In the genomic region with DNA sequence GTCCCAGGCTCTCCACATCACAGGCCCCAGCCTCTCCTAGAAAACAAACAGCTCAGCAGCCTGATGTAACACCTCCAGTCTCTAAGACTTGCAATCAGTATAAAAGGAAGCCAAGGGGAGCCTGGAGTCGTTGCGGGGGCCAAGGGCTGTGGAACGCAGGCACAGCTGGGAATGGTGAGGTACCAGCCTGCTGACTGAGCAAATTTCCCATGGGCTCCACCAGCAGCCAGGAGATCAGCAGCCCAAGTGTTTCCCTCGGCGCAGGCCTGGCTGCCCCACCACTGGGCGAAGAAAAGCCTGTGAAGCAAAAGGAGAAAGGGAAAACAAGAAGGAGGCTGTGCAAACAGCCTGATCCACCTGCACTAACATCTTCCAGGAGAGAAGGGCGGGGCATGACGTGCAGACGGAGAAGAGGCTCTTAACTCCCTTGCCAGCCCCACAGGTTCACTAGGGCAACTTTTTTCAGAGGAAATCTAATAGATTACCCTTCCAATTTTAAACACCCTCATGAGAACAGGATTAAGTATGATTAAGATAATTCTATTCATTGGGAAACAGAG, we compare ENCODE assay signal across 31 cellular contexts.
DNase-seq lines count a peak whose midpoint lies in the region; ATAC-seq, FAIRE-seq and TF ChIP-seq lines count a peak whose summit lies in the region.
"Had no signal": no experiment of that assay in that cellular context is flagged by ENCODE, and none has a peak within 500 bp of the region (broad histone marks: within the 10 kb centered on the region; RNA-seq: fewer than 3 reads in every experiment).

No MANE protein-coding gene starts in this region.

- DNase-seq in ELF-1 (ENCODE audit: low read depth, low spot score) (peak; percentile 38), NCI-H187 (lab: John Stamatoyannopoulos, UW) (peak; percentile 5 to 17), H1 (ENCODE audit: low read depth in 1 of 2, low spot score in 2 of 2) (no peak), neural progenitor cell (ENCODE audit: low spot score) (peak; percentile 34), coronary artery (ENCODE audit: low spot score) (no peak), heart right ventricle (no peak)
- DNase-seq: activated CD4-positive, alpha-beta T cell treated with anti-CD3 and anti-CD28 coated beads, Interleukin-2, amount 10 ng/mL, durations not matched to agents 24 days and 14 days; activated naive CD4-positive, alpha-beta T cell treated with anti-CD3 and anti-CD28 coated beads for 36 hours; activated T-cell treated with anti-CD3 and anti-CD28 coated beads, Interleukin-2, amount 50 U/mL, for 48 hours; amniotic stem cell; effector memory CD4-positive, alpha-beta T cell; foreskin fibroblast; heart left ventricle; immature natural killer cell; Kasumi-1; midbrain; NCI-H1930; NCI-H345; T-helper 1 cell had no signal

- CTCF ChIA-PET in H1 (lab: Charles Lee; ENCODE audit: partially characterized antibody): interaction anchor here (0.6 to 2.9 kb wide), 5 partner anchors 27 to 218 kb away, joined by 3 to 11 read pairs (median 6); no protein-coding TSS in a partner anchor

- H3K4me1 Mint-ChIP-seq in neural progenitor cell: peaks cover 20% of the 10 kb centered on the region
- H3K4me1 Mint-ChIP-seq: activated CD4-positive, alpha-beta T cell treated with anti-CD3 and anti-CD28 coated beads, Interleukin-2, amount 10 ng/mL, durations not matched to agents 24 days and 14 days; immature natural killer cell had no signal

- H3K27me3 ChIP-seq in H1 (replicated peaks in 1 of 4; ENCODE audit: control insufficient read depth in 3 of 4, extremely low read depth in 1 of 4, insufficient read depth in 3 of 4, low read length in 3 of 4): no peaks in the 10 kb centered on the region
- no peaks in the 10 kb centered on the region for H3K27me3 ChIP-seq in neural progenitor cell
- peaks cover 0 to 4% (median 0%) of the 10 kb centered on the region in 7 donors for H3K27me3 ChIP-seq in heart right ventricle
- H3K27me3 ChIP-seq: breast epithelium, heart left ventricle, SJSA1 had no signal

- no peak overlapping the region for H4K8ac ChIP-seq in H1 (ENCODE audit: extremely low read depth, insufficient read depth, low read length)

- no peak for TF ChIP-seq EP300 in H1 (IDR thresholded peaks at IDR 0.05; ENCODE audit: borderline replicate concordance in 1 of 2, low read depth in 2 of 2, low read length in 2 of 2)

- H3K4me1 ChIP-seq in H1 (replicated peaks in 1 of 4; ENCODE audit: control insufficient read depth in 3 of 4, insufficient read depth in 4 of 4, low read length in 3 of 4) (peaks cover 0 to 16% (median 7%) of the 10 kb centered on the region in 4 experiments; a peak in 3 of 7 replicates), neural progenitor cell (peaks cover 25% of the 10 kb centered on the region), heart right ventricle (no peaks in the 10 kb centered on the region)
- H3K4me1 ChIP-seq: breast epithelium, heart left ventricle, parathyroid adenoma had no signal

- H3K9me3 ChIP-seq in H1 (ENCODE audit: insufficient read depth in 2 of 2, low read depth in 1 of 2, low read length in 1 of 2) (no peaks in the 10 kb centered on the region), neural progenitor cell (ENCODE audit: low read depth) (no peaks in the 10 kb centered on the region), heart right ventricle (no peaks in the 10 kb centered on the region)
- H3K9me3 ChIP-seq: breast epithelium, heart left ventricle, SJSA1 had no signal

- H3K27ac ChIP-seq in H1 (ENCODE audit: low read depth, low read length) (no peak overlapping the region), neural progenitor cell (peak overlapping the region; percentile 25), coronary artery (no peak overlapping the region), heart right ventricle (no peak overlapping the region)
- H3K27ac ChIP-seq: breast epithelium, C4-2B, heart left ventricle, parathyroid adenoma, SJSA1 had no signal

- no peak overlapping the region for H4K5ac ChIP-seq in H1 (ENCODE audit: insufficient read length, low read depth, low read length)

- H3K9ac ChIP-seq in H1 (replicated peaks in 1 of 4; ENCODE audit: extremely low read depth in 1 of 4, low read depth in 3 of 4, low read length in 3 of 4) (no peak overlapping the region), neural progenitor cell (no peak overlapping the region)
- H3K9ac ChIP-seq: parathyroid adenoma had no signal

- no peak for TF ChIP-seq POLR2A in H1 (IDR thresholded peaks at IDR 0.05; ENCODE audit: control extremely low read depth in 1 of 2, low read depth in 2 of 2, low read length in 2 of 2)

- POLR2A ChIA-PET in H1 (lab: Charles Lee; ENCODE audit: partially characterized antibody): interaction anchor here (0.7 kb wide), 1 partner anchor 291 kb away, joined by 3 read pairs; no protein-coding TSS in a partner anchor

- H3K18ac ChIP-seq in H1 (ENCODE audit: extremely low read depth, low read length): no peak overlapping the region

- intact Hi-C loops in heart right ventricle (cut with DNase I): no loop called here

- H3K4me2 ChIP-seq in H1 (ENCODE audit: insufficient read depth in 1 of 2, low read depth in 2 of 2, low read length in 2 of 2): no peak overlapping the region
- H3K4me2 ChIP-seq in neural progenitor cell: peak overlapping the region; percentile 38

- no peaks in the 10 kb centered on the region for H3K79me1 ChIP-seq in H1 (ENCODE audit: low read depth, low read length)

- no peaks in the 10 kb centered on the region for H3K36me3 Mint-ChIP-seq in neural progenitor cell
- H3K36me3 Mint-ChIP-seq: immature natural killer cell; natural killer cell treated with Interleukin-12 subunit alpha and Interleukin-12 subunit beta and Interleukin-15 and Interleukin-18, amount 100 ng/mL, for 72 hours had no signal

- no peaks in the 10 kb centered on the region for H3K9me3 Mint-ChIP-seq in neural progenitor cell
- H3K9me3 Mint-ChIP-seq: activated CD4-positive, alpha-beta T cell treated with anti-CD3 and anti-CD28 coated beads, Interleukin-2, amount 10 ng/mL, durations not matched to agents 24 days and 14 days; activated naive CD4-positive, alpha-beta T cell treated with anti-CD3 and anti-CD28 coated beads for 36 hours; immature natural killer cell; natural killer cell treated with Interleukin-12 subunit alpha and Interleukin-12 subunit beta and Interleukin-15 and Interleukin-18, amount 100 ng/mL, for 72 hours; stimulated activated naive CD8-positive, alpha-beta T cell treated with anti-CD3 and anti-CD28 coated beads, Interleukin-15, Interleukin-2, amounts not matched to agents 100 ng/mL and 50 ng/mL, for 24 hours had no signal

- no peak for TF ChIP-seq RAD21 in H1 (IDR thresholded peaks at IDR 0.05 in 1 of 2, conservative IDR thresholded peaks at IDR 0.05 in 1 of 2; ENCODE audit: low read depth in 2 of 2, low read length in 2 of 2)

- H2BK5ac ChIP-seq in H1 (ENCODE audit: low read depth, low read length): no peak overlapping the region

- no peaks in the 10 kb centered on the region for H3K79me2 ChIP-seq in H1 (ENCODE audit: control insufficient read depth in 1 of 2, insufficient read depth in 2 of 2, low read length in 2 of 2)
- no peaks in the 10 kb centered on the region for H3K79me2 ChIP-seq in neural progenitor cell (ENCODE audit: low read depth)
- H3K79me2 ChIP-seq: parathyroid adenoma had no signal

- H3K4me3 Mint-ChIP-seq in neural progenitor cell: no peak overlapping the region
- H3K4me3 Mint-ChIP-seq: activated CD4-positive, alpha-beta T cell treated with anti-CD3 and anti-CD28 coated beads, Interleukin-2, amount 10 ng/mL, durations not matched to agents 24 days and 14 days; activated naive CD4-positive, alpha-beta T cell treated with anti-CD3 and anti-CD28 coated beads for 36 hours; immature natural killer cell; natural killer cell treated with Interleukin-12 subunit alpha and Interleukin-12 subunit beta and Interleukin-15 and Interleukin-18, amount 100 ng/mL, for 72 hours; stimulated activated naive CD8-positive, alpha-beta T cell treated with anti-CD3 and anti-CD28 coated beads, Interleukin-15, Interleukin-2, amounts not matched to agents 100 ng/mL and 50 ng/mL, for 24 hours had no signal

- H3K23ac ChIP-seq in H1 (ENCODE audit: insufficient read length): no peak overlapping the region

- no peak overlapping the region for H2BK120ac ChIP-seq in H1 (replicated peaks; ENCODE audit: low read depth, low read length)

- no peak overlapping the region for H3K14ac ChIP-seq in H1 (ENCODE audit: insufficient read length)

- H3K4ac ChIP-seq in H1 (replicated peaks; ENCODE audit: insufficient read length, low read depth, low read length): no peak overlapping the region

- no peaks in the 10 kb centered on the region for H3K23me2 ChIP-seq in H1 (ENCODE audit: low read depth, low read length)

- H3K27me3 Mint-ChIP-seq in neural progenitor cell (ENCODE audit: insufficient read depth, low read depth): peaks cover 3% of the 10 kb centered on the region

- H3F3A ChIP-seq in neural progenitor cell (ENCODE audit: low read depth): peaks cover 19% of the 10 kb centered on the region

- no peak overlapping the region for H4K91ac ChIP-seq in H1 (replicated peaks; ENCODE audit: insufficient read length, low read length)

- H2BK12ac ChIP-seq in H1 (ENCODE audit: low read depth, low read length): no peak overlapping the region

- FAIRE-seq in H1 (lab: Jason Lieb, UNC): no peak
- FAIRE-seq: colon, TTC549 had no signal

- H2AK5ac ChIP-seq in H1 (ENCODE audit: low read depth, low read length): no peak overlapping the region

- no peak for ATAC-seq in HG03354 (IDR thresholded peaks at IDR 0.05; ENCODE audit: poor library complexity, severe bottlenecking, unreplicated experiment)
- ATAC-seq in HG03439 (IDR thresholded peaks at IDR 0.05; ENCODE audit: unreplicated experiment): no peak
- ATAC-seq in heart right ventricle: no peak
- ATAC-seq: heart left ventricle; left lobe of liver; natural killer cell treated with Interleukin-12 subunit alpha and Interleukin-12 subunit beta and Interleukin-15 and Interleukin-18, amount 100 ng/mL, for 72 hours; sciatic nerve had no signal

- H4K20me1 ChIP-seq in H1 (replicated peaks in 1 of 2; ENCODE audit: control insufficient read depth in 1 of 2, insufficient read depth in 2 of 2, low read length in 2 of 2) (no peaks in the 10 kb centered on the region), neural progenitor cell (ENCODE audit: low read depth) (no peaks in the 10 kb centered on the region)

- no peak overlapping the region for H2BK15ac ChIP-seq in H1 (ENCODE audit: low read length)

- peak overlapping the region; percentile 29 for H3K27ac Mint-ChIP-seq in neural progenitor cell
- H3K27ac Mint-ChIP-seq: activated CD4-positive, alpha-beta T cell treated with anti-CD3 and anti-CD28 coated beads, Interleukin-2, amount 10 ng/mL, durations not matched to agents 24 days and 14 days; activated naive CD4-positive, alpha-beta T cell treated with anti-CD3 and anti-CD28 coated beads for 36 hours; immature natural killer cell; natural killer cell treated with Interleukin-12 subunit alpha and Interleukin-12 subunit beta and Interleukin-15 and Interleukin-18, amount 100 ng/mL, for 72 hours; stimulated activated naive CD8-positive, alpha-beta T cell treated with anti-CD3 and anti-CD28 coated beads, Interleukin-15, Interleukin-2, amounts not matched to agents 100 ng/mL and 50 ng/mL, for 24 hours had no signal

- H3K56ac ChIP-seq in H1 (replicated peaks; ENCODE audit: insufficient read length, low read depth, low read length): no peak overlapping the region

- TF ChIP-seq CTCF in H1 (IDR thresholded peaks at IDR 0.05; ENCODE audit: control extremely low read depth in 1 of 3, insufficient read depth in 1 of 3, low read depth in 1 of 3, low read length in 3 of 3): no peak
- no peak for TF ChIP-seq CTCF in neural progenitor cell (IDR thresholded peaks at IDR 0.05)
- no peak for TF ChIP-seq CTCF in coronary artery (IDR thresholded peaks at IDR 0.05)
- TF ChIP-seq CTCF in heart right ventricle (IDR thresholded peaks at IDR 0.05): no peak

- H3K4me3 ChIP-seq in H1 (ENCODE audit: extremely low read depth in 1 of 4, insufficient read depth in 2 of 4, low read depth in 3 of 4, low read length in 4 of 4): no peak overlapping the region
- no peak overlapping the region for H3K4me3 ChIP-seq in neural progenitor cell
- no peak overlapping the region for H3K4me3 ChIP-seq in coronary artery
- no peak overlapping the region for H3K4me3 ChIP-seq in heart right ventricle
- H3K4me3 ChIP-seq: breast epithelium, heart left ventricle, SJSA1 had no signal

- 77% methylated on average over 9 of the region's 9 CpGs; no CpG with 5 or more reads in 1 of the 2 experiments for WGBS in H1 (ENCODE audit: extremely low coverage in 1 of 2, insufficient coverage in 1 of 2, insufficient read length in 1 of 2, insufficient replicate concordance in 2 of 2, low coverage in 1 of 2, low lambda C conversion rate in 2 of 2, missing lambda C conversion rate in 1 of 2), 2 experiments
- WGBS in heart right ventricle, 2 donors: 84 to 85% methylated on average over 9 of the region's 9 CpGs

- 0 out of 2 replicates have a peak overlapping the region, but pooled peaks have one; percentile 27 for H2BK20ac ChIP-seq in H1 (ENCODE audit: low read length)

- no peak overlapping the region for H2AFZ ChIP-seq in H1 (ENCODE audit: low read length)
- peak overlapping the region; percentile 47 for H2AFZ ChIP-seq in neural progenitor cell (replicated peaks)
- H2AFZ ChIP-seq: parathyroid adenoma had no signal

- H3K36me3 ChIP-seq in H1 (ENCODE audit: control insufficient read depth in 2 of 4, insufficient read depth in 4 of 4, low read length in 3 of 4) (no peaks in the 10 kb centered on the region), neural progenitor cell (no peaks in the 10 kb centered on the region), heart right ventricle (no peaks in the 10 kb centered on the region)
- H3K36me3 ChIP-seq: breast epithelium, heart left ventricle, SJSA1 had no signal

Comparison
In these comparisons a context has a peak if more than half of its experiments do, and no peak if none do; other contexts are left out.
1. DNase-seq: peak in ELF-1 (single experiment), NCI-H187 (2 of 2) and neural progenitor cell (single experiment); none in H1 (0 of 2), coronary artery (single experiment) and heart right ventricle (0 of 2).